ENCODE assay signal across 33 cellular contexts in the genomic region with DNA sequence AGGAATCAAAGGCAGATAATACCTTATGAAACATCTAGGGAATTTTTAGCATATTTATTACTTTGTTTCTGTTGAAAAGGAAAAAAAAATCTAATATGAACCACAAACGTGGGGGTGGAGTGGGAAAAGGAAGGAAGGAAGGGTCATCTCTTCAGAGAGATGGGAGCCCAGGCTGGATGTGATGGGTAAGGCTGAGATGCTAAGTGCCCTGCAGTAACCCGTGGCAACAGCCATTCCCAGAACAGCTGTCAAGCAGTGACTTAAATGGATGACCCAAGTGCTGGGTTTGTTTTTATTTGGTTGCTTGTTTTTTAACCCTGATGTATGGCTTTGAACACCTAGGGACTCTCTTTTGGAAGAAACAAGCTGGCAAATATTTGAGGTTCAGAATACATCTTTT. TPM values are rescaled to one million over a fixed set of nuclear protein-coding genes. Genes with fewer than 3 reads are reported as not detected.
A peak's percentile ranks its signal among the peaks of the same experiment; 100 is the strongest.
DNase-seq lines count a peak whose midpoint lies in the region; ATAC-seq, FAIRE-seq and TF ChIP-seq lines count a peak whose summit lies in the region.
"Had no signal": no experiment of that assay in that cellular context is flagged by ENCODE, and none has a peak within 500 bp of the region (broad histone marks: within the 10 kb centered on the region; RNA-seq: fewer than 3 reads in every experiment).

No MANE protein-coding gene starts in this region.

- H3K4me1 ChIP-seq in K562 (replicated peaks in 1 of 2; ENCODE audit: control insufficient read depth in 2 of 2, insufficient read depth in 2 of 2, low read length in 2 of 2) (no peaks in the 10 kb centered on the region), upper lobe of right lung (no peaks in the 10 kb centered on the region)
- H3K4me1 ChIP-seq: ascending aorta, pancreas had no signal

- H3K4me1 Mint-ChIP-seq in stimulated activated effector memory CD8-positive, alpha-beta T cell treated with anti-CD3 and anti-CD28 coated beads, Interleukin-12 subunit alpha, Interleukin-12 subunit beta, amount 100 ng/mL, for 72 hours = no peaks in the 10 kb centered on the region
- H3K4me1 Mint-ChIP-seq in activated CD8-positive, alpha-beta T cell treated with anti-CD3 and anti-CD28 coated beads for 36 hours (ENCODE audit: low read depth) = peaks cover 11% of the 10 kb centered on the region
- H3K4me1 Mint-ChIP-seq: activated naive CD8-positive, alpha-beta T cell treated with anti-CD3 and anti-CD28 coated beads, Interleukin-2, amount 10 ng/mL, durations not matched to agents 7 days and 5 days; CD14-positive monocyte had no signal

- H3K27me3 ChIP-seq in K562 (ENCODE audit: control insufficient read depth in 2 of 2, insufficient read depth in 2 of 2, low read length in 2 of 2) (peaks cover 0 to 4% of the 10 kb centered on the region in 2 experiments; a peak in 1 of 5 replicates), upper lobe of right lung (no peaks in the 10 kb centered on the region)
- H3K27me3 ChIP-seq: ascending aorta, cardiac muscle cell, pancreas had no signal

- no peak for TF ChIP-seq CTCF in K562 (IDR thresholded peaks at IDR 0.05 in 2 of 3, conservative IDR thresholded peaks at IDR 0.05 in 1 of 3; ENCODE audit: insufficient read depth in 2 of 3, low read depth in 1 of 3, low read length in 3 of 3)
- no peak for TF ChIP-seq CTCF in activated CD8-positive, alpha-beta T cell treated with anti-CD3 and anti-CD28 coated beads for 36 hours (IDR thresholded peaks at IDR 0.05)
- TF ChIP-seq CTCF in upper lobe of right lung (IDR thresholded peaks at IDR 0.05) = no peak

- POLR2A ChIA-PET in K562 (lab: Yijun Ruan, JAX) = no interaction called here
- POLR2A ChIA-PET in activated CD8-positive, alpha-beta T cell treated with anti-CD3 and anti-CD28 coated beads for 36 hours (lab: Charles Lee) = no interaction called here

- no peak for TF ChIP-seq POLR2A in K562 (conservative IDR thresholded peaks at IDR 0.05)

- no peaks in the 10 kb centered on the region for H3K79me2 ChIP-seq in K562 (ENCODE audit: control insufficient read depth, insufficient read depth, low read length)

- no peak for TF ChIP-seq EP300 in K562 (IDR thresholded peaks at IDR 0.05; ENCODE audit: low read length)

- peaks cover 3% of the 10 kb centered on the region for H3K9me3 Mint-ChIP-seq in stimulated activated effector memory CD8-positive, alpha-beta T cell treated with anti-CD3 and anti-CD28 coated beads, Interleukin-12 subunit alpha, Interleukin-12 subunit beta, amount 100 ng/mL, for 72 hours
- H3K9me3 Mint-ChIP-seq in activated CD8-positive, alpha-beta T cell treated with anti-CD3 and anti-CD28 coated beads for 36 hours = no peaks in the 10 kb centered on the region
- H3K9me3 Mint-ChIP-seq: HFFc6 had no signal

- H2AFZ ChIP-seq in K562 (ENCODE audit: low read depth, low read length) = no peak overlapping the region

- 6% methylated on average over 2 of the region's 2 CpGs for WGBS in K562 (ENCODE audit: insufficient coverage, low coverage, missing lambda C conversion rate)

- H4K20me1 ChIP-seq in K562 (replicated peaks; ENCODE audit: control insufficient read depth, insufficient read depth, low read length) = no peaks in the 10 kb centered on the region

- H3K4me3 ChIP-seq in K562 (no peak overlapping the region), upper lobe of right lung (no peak overlapping the region)
- H3K4me3 ChIP-seq: ascending aorta, cardiac muscle cell, pancreas, skin epidermis had no signal

- no peak overlapping the region for H3K4me3 Mint-ChIP-seq in stimulated activated effector memory CD8-positive, alpha-beta T cell treated with anti-CD3 and anti-CD28 coated beads, Interleukin-12 subunit alpha, Interleukin-12 subunit beta, amount 100 ng/mL, for 72 hours
- H3K4me3 Mint-ChIP-seq in activated CD8-positive, alpha-beta T cell treated with anti-CD3 and anti-CD28 coated beads for 36 hours = no peak overlapping the region
- H3K4me3 Mint-ChIP-seq: activated CD4-positive, alpha-beta T cell treated with anti-CD3 and anti-CD28 coated beads for 36 hours; activated naive CD8-positive, alpha-beta T cell treated with anti-CD3 and anti-CD28 coated beads, Interleukin-2, amount 10 ng/mL, durations not matched to agents 7 days and 5 days; CD14-positive monocyte; HFFc6; nephron progenitor cell; stimulated activated naive B cell treated with anti-CD40 and anti-IgM and Interleukin-4, amounts not matched to agents 10 μg/mL and 1 μg/mL and 100 μg/mL, for 72 hours had no signal

- no peak for FAIRE-seq in K562 (lab: Jason Lieb, UNC)
- FAIRE-seq: colon, pancreas, RCC 7860 had no signal

- no peak overlapping the region for H3K27ac Mint-ChIP-seq in stimulated activated effector memory CD8-positive, alpha-beta T cell treated with anti-CD3 and anti-CD28 coated beads, Interleukin-12 subunit alpha, Interleukin-12 subunit beta, amount 100 ng/mL, for 72 hours
- H3K27ac Mint-ChIP-seq in activated CD8-positive, alpha-beta T cell treated with anti-CD3 and anti-CD28 coated beads for 36 hours = no peak overlapping the region
- H3K27ac Mint-ChIP-seq: activated CD4-positive, alpha-beta T cell treated with anti-CD3 and anti-CD28 coated beads for 36 hours; activated naive CD8-positive, alpha-beta T cell treated with anti-CD3 and anti-CD28 coated beads, Interleukin-2, amount 10 ng/mL, durations not matched to agents 7 days and 5 days; CD14-positive monocyte; HFFc6; nephron progenitor cell; stimulated activated naive B cell treated with anti-CD40 and anti-IgM and Interleukin-4, amounts not matched to agents 10 μg/mL and 1 μg/mL and 100 μg/mL, for 72 hours had no signal

- BruUV-seq in K562 (replicated peaks; lab: Mats Ljungman, UMichigan) = no TSS peak

- CTCF ChIA-PET in K562 (lab: Yijun Ruan, JAX; ENCODE audit: low intra/inter-chr PET ratio) = no interaction called here
- CTCF ChIA-PET in activated CD8-positive, alpha-beta T cell treated with anti-CD3 and anti-CD28 coated beads for 36 hours (lab: Charles Lee) = no interaction called here

- H3K9me3 ChIP-seq in K562 (replicated peaks; ENCODE audit: control insufficient read depth, insufficient read depth, low read depth, low read length) = no peaks in the 10 kb centered on the region
- H3K9me3 ChIP-seq in upper lobe of right lung = no peaks in the 10 kb centered on the region
- H3K9me3 ChIP-seq: ascending aorta, pancreas had no signal

- H3K36me3 Mint-ChIP-seq in stimulated activated effector memory CD8-positive, alpha-beta T cell treated with anti-CD3 and anti-CD28 coated beads, Interleukin-12 subunit alpha, Interleukin-12 subunit beta, amount 100 ng/mL, for 72 hours = no peaks in the 10 kb centered on the region
- no peaks in the 10 kb centered on the region for H3K36me3 Mint-ChIP-seq in activated CD8-positive, alpha-beta T cell treated with anti-CD3 and anti-CD28 coated beads for 36 hours (ENCODE audit: low read depth)
- H3K36me3 Mint-ChIP-seq: activated naive CD8-positive, alpha-beta T cell treated with anti-CD3 and anti-CD28 coated beads, Interleukin-2, amount 10 ng/mL, durations not matched to agents 7 days and 5 days; CD14-positive monocyte had no signal

- no peaks in the 10 kb centered on the region for H3K9me1 ChIP-seq in K562 (ENCODE audit: control insufficient read depth, insufficient read depth, low read length)

- in situ Hi-C loops in K562 (cut with MboI) = no loop called here

- peak; percentile 33 for DNase-seq in DMS53 (lab: John Stamatoyannopoulos, UW)
- DNase-seq in DMS53 treated with DMSO at 0.1 percent for 48 hours (lab: John Stamatoyannopoulos, UW; ENCODE audit: unreplicated experiment) = no peak
- peak; percentile 73 for DNase-seq in NCI-H2227 treated with DMSO at 0.1 percent for 48 hours (lab: John Stamatoyannopoulos, UW)
- no peak for DNase-seq in K562 (ENCODE audit: extremely low read depth in 1 of 4, low spot score in 3 of 4)
- no peak for DNase-seq in NCI-H2196 treated with DMSO at 0.1 percent for 48 hours (lab: John Stamatoyannopoulos, UW; ENCODE audit: unreplicated experiment)
- no peak for DNase-seq in stimulated activated effector memory CD8-positive, alpha-beta T cell treated with anti-CD3 and anti-CD28 coated beads, Interleukin-12 subunit alpha, Interleukin-12 subunit beta, amount 100 ng/mL, for 72 hours (ENCODE audit: low spot score in 2 of 2)
- no peak for DNase-seq in activated CD8-positive, alpha-beta T cell treated with anti-CD3 and anti-CD28 coated beads for 36 hours
- no peak for DNase-seq in upper lobe of right lung
- DNase-seq: 8988T; activated CD4-positive, alpha-beta T cell treated with anti-CD3 and anti-CD28 coated beads for 36 hours; activated effector memory CD4-positive, alpha-beta T cell treated with anti-CD3 and anti-CD28 coated beads, Interleukin-2, amount 50 U/mL, for 16 hours; activated naive CD8-positive, alpha-beta T cell treated with anti-CD3 and anti-CD28 coated beads, Interleukin-2, amount 10 ng/mL, durations not matched to agents 7 days and 5 days; activated T-cell treated with anti-CD3 and anti-CD28 coated beads, Interleukin-2, amount 50 U/mL, for 1 hour; Calu3; effector CD4-positive, alpha-beta T cell; HFFc6; IMR-90; left colon; NCI-H1092; NCI-H2081; NCI-H526; nephron progenitor cell; pancreas; stimulated activated naive B cell treated with anti-CD40 and anti-IgM and Interleukin-4, amounts not matched to agents 10 μg/mL and 1 μg/mL and 100 μg/mL, for 72 hours; substantia nigra; trophoblast cell had no signal

- intact Hi-C loops in K562 (cut with micrococcal nuclease) = no loop called here
- intact Hi-C loops in activated CD8-positive, alpha-beta T cell treated with anti-CD3 and anti-CD28 coated beads for 36 hours (cut with micrococcal nuclease) = no loop called here
- intact Hi-C loops in upper lobe of right lung (cut with DNase I) = no loop called here

- ATAC-seq in K562 (no peak), upper lobe of right lung (no peak)
- no peak for ATAC-seq in stimulated activated effector memory CD8-positive, alpha-beta T cell treated with anti-CD3 and anti-CD28 coated beads, Interleukin-12 subunit alpha, Interleukin-12 subunit beta, amount 100 ng/mL, for 72 hours
- ATAC-seq in activated CD8-positive, alpha-beta T cell treated with anti-CD3 and anti-CD28 coated beads for 36 hours = no peak
- ATAC-seq: activated CD4-positive, alpha-beta T cell treated with anti-CD3 and anti-CD28 coated beads for 36 hours; left colon; pancreas; stimulated activated naive B cell treated with anti-CD40 and anti-IgM and Interleukin-4, amounts not matched to agents 10 μg/mL and 1 μg/mL and 100 μg/mL, for 72 hours had no signal

- no peak overlapping the region for H3K9ac ChIP-seq in K562 (ENCODE audit: insufficient read depth in 1 of 2, low read depth in 2 of 2, low read length in 2 of 2)

- TF ChIP-seq RAD21 in K562 (CRISPR knock-in tag; conservative IDR thresholded peaks at IDR 0.05 in 1 of 2, IDR thresholded peaks at IDR 0.05 in 1 of 2) = no peak

- H3K27ac ChIP-seq in K562 (ENCODE audit: extremely low read depth, low read depth, low read length) (no peak overlapping the region), upper lobe of right lung (no peak overlapping the region)
- H3K27ac ChIP-seq: ascending aorta, cardiac muscle cell, epithelial cell of prostate, pancreas, skin epidermis had no signal

- H3K4me2 ChIP-seq in K562 (ENCODE audit: insufficient read depth, low read length) = no peak overlapping the region

- H3K27me3 Mint-ChIP-seq in activated CD8-positive, alpha-beta T cell treated with anti-CD3 and anti-CD28 coated beads for 36 hours = peaks cover 3% of the 10 kb centered on the region
- H3K27me3 Mint-ChIP-seq: stimulated activated naive B cell treated with anti-CD40 and anti-IgM and Interleukin-4, amounts not matched to agents 10 μg/mL and 1 μg/mL and 100 μg/mL, for 72 hours had no signal

- H3K36me3 ChIP-seq in K562 (ENCODE audit: control insufficient read depth, insufficient read depth, low read length) = no peaks in the 10 kb centered on the region
- H3K36me3 ChIP-seq in upper lobe of right lung = no peaks in the 10 kb centered on the region
- H3K36me3 ChIP-seq: ascending aorta, cardiac muscle cell, pancreas had no signal

RNA-seq across cellular contexts. Expression of gene KLF7, which starts 50.7 kb away (rescaled TPM):
- 0.46 and 0.58 TPM in 2 replicates for total RNA-seq in K562 (2011; cell fraction: chromatin; rRNA removed; ENCODE audit: low replicate concordance)
- total RNA-seq in K562 (2011; cell fraction: nucleolus; rRNA removed) = 0.33 and 0.53 TPM in 2 replicates
- total RNA-seq in K562 (2011; cell fraction: nucleoplasm; rRNA removed) = 0.23 and 0.37 TPM in 2 replicates
- total RNA-seq in K562 (2014; rRNA removed) (0.05 TPM in 1 of 2 replicates, not detected in the other), K562 (2014; rRNA removed; fragmentation: Illumina TruSeq; extraction: Trizol) (0.11 and 0.29 TPM in 2 replicates), K562 (2015; rRNA removed; fragmentation: Illumina TruSeq; extraction: Trizol) (0.07 and 0.11 TPM in 2 replicates), K562 (2021) (0.47 and 0.49 TPM in 2 replicates), upper lobe of right lung (62.1 TPM)
- polyA plus RNA-seq in K562 (2011; rRNA removed) (0.28 and 0.54 TPM in 2 replicates), K562 (2014; fragmentation: Illumina TruSeq; extraction: Trizol) (0.06 and 0.08 TPM in 2 replicates), K562 (2014; fragmentation: Nextera tagmentation; extraction: Ambion mirVana) (under 1 TPM; 0.04 to 0.06 TPM), K562 (2014; rRNA removed) (0.24 TPM in 1 of 2 replicates, not detected in the other)
- 0.37 and 0.83 TPM in 2 replicates for polyA plus RNA-seq in K562 (2011; cell fraction: cytosol; rRNA removed)
- 0.73 and 2.3 TPM in 2 replicates for polyA plus RNA-seq in K562 (2011; cell fraction: nucleus; rRNA removed)
- 0.29 and 0.69 TPM in 2 replicates for polyA plus RNA-seq in K562 (2012)
- 0.54 and 0.74 TPM in 2 replicates for polyA minus RNA-seq in K562 (2011; rRNA and poly(A)+ RNA removed)
- 0.48 TPM in 1 of 2 replicates, not detected in the other for polyA minus RNA-seq in K562 (2011; cell fraction: cytosol; rRNA and poly(A)+ RNA removed)
- polyA minus RNA-seq in K562 (2011; cell fraction: nucleus; rRNA and poly(A)+ RNA removed) = 0.54 and 0.89 TPM in 2 replicates
- total RNA-seq in activated CD8-positive, alpha-beta T cell treated with anti-CD3 and anti-CD28 coated beads for 36 hours = 10 to 100 TPM in 1 of 2 experiments, 1 to 10 TPM in 1; 9.8 to 10.0 TPM

Comparison
In these comparisons a context has a peak if more than half of its experiments do, and no peak if none do; other contexts are left out.
1. DNase-seq: peak in DMS53 (single experiment) and NCI-H2227 treated with DMSO at 0.1 percent for 48 hours (single experiment); none in DMS53 treated with DMSO at 0.1 percent for 48 hours (single experiment), K562 (0 of 4), NCI-H2196 treated with DMSO at 0.1 percent for 48 hours (single experiment), stimulated activated effector memory CD8-positive, alpha-beta T cell treated with anti-CD3 and anti-CD28 coated beads, Interleukin-12 subunit alpha, Interleukin-12 subunit beta, amount 100 ng/mL, for 72 hours (0 of 2), activated CD8-positive, alpha-beta T cell treated with anti-CD3 and anti-CD28 coated beads for 36 hours (single experiment) and upper lobe of right lung (single experiment).
2. RNA of gene KLF7, which starts 50.7 kb away (total RNA-seq): 62.1 TPM in upper lobe of right lung (single experiment) and 9.8 to 10.0 TPM in activated CD8-positive, alpha-beta T cell treated with anti-CD3 and anti-CD28 coated beads for 36 hours; 0.05 to 0.58 TPM in K562; every median in the first group is over 4 times any median in the second.